18 cellular contexts compared by ENCODE assay signal in the genomic region with DNA sequence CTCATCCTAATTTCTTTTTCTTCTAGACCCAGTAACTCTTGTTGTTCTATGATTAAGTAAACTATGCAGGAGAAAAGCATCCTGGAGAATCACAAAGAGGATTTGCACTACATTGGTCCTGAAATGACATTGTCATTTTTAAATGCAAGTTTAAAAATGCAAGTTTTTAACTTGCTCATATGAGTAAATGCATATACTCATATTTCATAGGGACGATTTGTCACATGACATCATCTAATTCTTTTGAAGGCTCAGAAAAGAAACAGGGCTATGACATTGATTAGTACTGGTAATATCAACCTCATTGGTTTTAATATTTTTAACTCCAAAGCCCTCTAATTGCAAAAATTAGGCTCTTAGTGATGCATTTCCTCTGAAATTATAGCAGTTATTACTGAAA.
A peak's percentile ranks its signal among the peaks of the same experiment; 100 is the strongest.
DNase-seq lines count a peak whose midpoint lies in the region; ATAC-seq, FAIRE-seq and TF ChIP-seq lines count a peak whose summit lies in the region.
"Had no signal": no experiment of that assay in that cellular context is flagged by ENCODE, and none has a peak within 500 bp of the region (broad histone marks: within the 10 kb centered on the region; RNA-seq: fewer than 3 reads in every experiment).

No MANE protein-coding gene starts in this region.

- H3K79me2 ChIP-seq in HepG2 (ENCODE audit: insufficient read depth, low read length), result no peaks in the 10 kb centered on the region

- no peak overlapping the region for H3K4me2 ChIP-seq in HepG2 (ENCODE audit: low read depth, low read length)
- H3K4me2 ChIP-seq: BLaER1 had no signal

- no peak for TF ChIP-seq CTCF in HepG2 (CRISPR knock-in tag; IDR thresholded peaks at IDR 0.05)
- no peak for TF ChIP-seq CTCF in right lobe of liver (IDR thresholded peaks at IDR 0.05)

- H3K36me3 ChIP-seq in HepG2 (replicated peaks in 1 of 2; ENCODE audit: control insufficient read depth in 1 of 2, insufficient read depth in 2 of 2, low read length in 2 of 2) (no peaks in the 10 kb centered on the region), right lobe of liver (no peaks in the 10 kb centered on the region)
- H3K36me3 ChIP-seq: BLaER1 had no signal

- H3K9me3 ChIP-seq in HepG2 (ENCODE audit: low read length) (no peaks in the 10 kb centered on the region), right lobe of liver (no peaks in the 10 kb centered on the region)
- H3K9me3 ChIP-seq: BLaER1, Caco-2 had no signal

- no peaks in the 10 kb centered on the region for H3K27me3 ChIP-seq in HepG2 (ENCODE audit: control insufficient read depth in 1 of 2, insufficient read depth in 2 of 2, low read length in 2 of 2)
- H3K27me3 ChIP-seq in right lobe of liver, result no peaks in the 10 kb centered on the region
- H3K27me3 ChIP-seq: BLaER1 had no signal

- POLR2A ChIA-PET in HepG2 (lab: Yijun Ruan, JAX), result no interaction called here

- H3K4me3 ChIP-seq in HepG2 (replicated peaks in 1 of 3; ENCODE audit: insufficient read depth in 1 of 3, low read depth in 2 of 3, low read length in 3 of 3) (no peak overlapping the region), right lobe of liver (no peak overlapping the region)
- H3K4me3 ChIP-seq: BLaER1 had no signal

- 0% methylated on average over 1 of the region's 1 CpG for WGBS in HepG2 (ENCODE audit: low lambda C conversion rate)
- WGBS in right lobe of liver (ENCODE audit: insufficient coverage, low coverage, low lambda C conversion rate, missing lambda C conversion rate), result 29% methylated on average over 1 of the region's 1 CpG

- in situ Hi-C loops in HepG2 (cut with HindIII; ENCODE audit: extremely low pct_ligation_motif_present, low pct_unique_long_range_greater_than_20kb), result no loop called here

- DNase-seq in HepG2 (ENCODE audit: low spot score) (no peak), right lobe of liver (no peak), globus pallidus (ENCODE audit: low spot score) (peak; percentile 29), superior temporal gyrus (ENCODE audit: extremely low spot score) (peak; percentile 53), posterior cingulate gyrus (no peak)
- DNase-seq: Caco-2; CD4-positive, CD25-positive, alpha-beta regulatory T cell; CD8-positive, alpha-beta T cell; DMS153; DND-41; H9 had no signal

- H3K9ac ChIP-seq in HepG2 (ENCODE audit: insufficient read depth, low read depth, low read length), result no peak overlapping the region
- H3K9ac ChIP-seq: BLaER1 had no signal

- H4K20me1 ChIP-seq in HepG2 (ENCODE audit: insufficient read depth, low read length), result no peaks in the 10 kb centered on the region
- H4K20me1 ChIP-seq: BLaER1 had no signal

- no peak for TF ChIP-seq POLR2A in HepG2 (IDR thresholded peaks at IDR 0.05; ENCODE audit: insufficient read depth in 1 of 2, low read depth in 2 of 2, low read length in 2 of 2)
- no peak for TF ChIP-seq POLR2A in right lobe of liver (IDR thresholded peaks at IDR 0.05)

- no peak for ATAC-seq in HepG2
- ATAC-seq in right lobe of liver, result no peak
- no peak for ATAC-seq in HG02870 (IDR thresholded peaks at IDR 0.05; ENCODE audit: unreplicated experiment)
- ATAC-seq: CD8-positive, alpha-beta T cell; HCT116 had no signal

- TF ChIP-seq EP300 in HepG2 (IDR thresholded peaks at IDR 0.05; ENCODE audit: low read depth in 2 of 2, low read length in 2 of 2) (no peak), HepG2 (CRISPR knock-in tag; IDR thresholded peaks at IDR 0.05; ENCODE audit: borderline replicate concordance) (no peak)

- H3K4me1 ChIP-seq in HepG2 (ENCODE audit: insufficient read depth, low read length) (no peaks in the 10 kb centered on the region), right lobe of liver (no peaks in the 10 kb centered on the region)
- H3K4me1 ChIP-seq: BLaER1, Caco-2 had no signal

- CTCF ChIA-PET in HepG2 (lab: Yijun Ruan, JAX; ENCODE audit: low intra/inter-chr PET ratio, low total read pairs), result no interaction called here

- no peak overlapping the region for H3K27ac ChIP-seq in HepG2 (ENCODE audit: extremely low read length, insufficient read depth, low read length)
- H3K27ac ChIP-seq in right lobe of liver, result no peak overlapping the region
- H3K27ac ChIP-seq: 22Rv1, BLaER1, C4-2B had no signal

- BruUV-seq in HepG2 (replicated peaks; lab: Mats Ljungman, UMichigan), result no TSS peak

- no peak overlapping the region for H2AFZ ChIP-seq in HepG2 (ENCODE audit: low read length)

- intact Hi-C loops in HepG2 (cut with micrococcal nuclease; ENCODE audit: unreplicated experiment), result no loop called here
- intact Hi-C loops in right lobe of liver (cut with DNase I), result no loop called here
- intact Hi-C loops in posterior cingulate gyrus (cut with DNase I), result loop anchor here (2.0 kb wide), 1 partner anchor 43 kb away; no protein-coding TSS in a partner anchor

- no peak for TF ChIP-seq RAD21 in HepG2 (CRISPR knock-in tag; IDR thresholded peaks at IDR 0.05)

- no peak for FAIRE-seq in HepG2 (lab: Jason Lieb, UNC)
- FAIRE-seq: GM12892, H1 had no signal

TF ChIP-seq in HepG2, 621 proteins besides CTCF, POLR2A, EP300 and RAD21:
- TF ChIP-seq ATF7 (IDR thresholded peaks at IDR 0.05) (peak; percentile 53; the same call in 1 of the 2 replicates), ATF7 (CRISPR knock-in tag; IDR thresholded peaks at IDR 0.05) (no peak), CREB1 (IDR thresholded peaks at IDR 0.05) (peak; percentile 28; the same call in 1 of the 2 replicates), CREB1 (CRISPR knock-in tag; IDR thresholded peaks at IDR 0.05) (no peak), ZNF572 (CRISPR knock-in tag; IDR thresholded peaks at IDR 0.05) (no peak), ZFP41 (CRISPR knock-in tag; IDR thresholded peaks at IDR 0.05; ENCODE audit: borderline replicate concordance) (no peak)

Comparison
In these comparisons a context has a peak if more than half of its experiments do, and no peak if none do; other contexts are left out.
1. DNase-seq: peak in globus pallidus (single experiment) and superior temporal gyrus (single experiment); none in HepG2 (single experiment), right lobe of liver (0 of 3) and posterior cingulate gyrus (0 of 10).